Comparison of ENCODE assay signal across 28 cellular contexts in the genomic region with DNA sequence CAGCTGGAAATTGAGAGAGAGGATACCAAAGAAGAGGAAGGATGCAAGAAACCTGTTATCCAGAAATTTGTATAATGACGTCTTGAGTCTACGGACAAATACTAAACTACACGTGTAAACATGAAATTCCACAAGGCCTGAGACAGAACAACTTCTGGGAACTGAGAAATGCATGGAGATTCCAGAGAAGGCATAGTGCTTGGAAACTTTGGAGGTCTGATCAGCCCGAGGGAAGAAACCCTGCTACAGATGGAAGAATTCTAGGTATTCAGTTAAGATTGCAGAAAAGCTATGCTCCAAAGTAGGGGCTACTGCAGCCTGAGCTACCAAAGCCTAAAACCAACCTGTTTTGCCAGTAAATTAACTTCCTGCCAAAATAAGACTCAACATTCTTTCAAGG.
"Had no signal": no experiment of that assay in that cellular context is flagged by ENCODE, and none has a peak within 500 bp of the region (broad histone marks: within the 10 kb centered on the region; RNA-seq: fewer than 3 reads in every experiment).

No MANE protein-coding gene starts in this region.

- ATAC-seq: left colon; left lung; lower lobe of right lung; mucosa of descending colon; naive thymus-derived CD4-positive, alpha-beta T cell; natural killer cell treated with Interleukin-12 subunit alpha and Interleukin-12 subunit beta and Interleukin-15 and Interleukin-18, amount 100 ng/mL, for 72 hours; pancreas; right cardiac atrium; sciatic nerve; stimulated activated memory B cell treated with anti-CD40 and anti-IgM and Interleukin-4, amounts not matched to agents 10 μg/mL and 1 μg/mL and 100 μg/mL, for 72 hours; stimulated activated naive CD8-positive, alpha-beta T cell treated with anti-CD3 and anti-CD28 coated beads, Interleukin-15, amount 100 ng/mL, for 72 hours had no signal

- H3K9me3 ChIP-seq: mucosa of descending colon, pancreas, prostate gland, upper lobe of left lung had no signal

- H3K27ac Mint-ChIP-seq: naive thymus-derived CD4-positive, alpha-beta T cell; natural killer cell treated with Interleukin-12 subunit alpha and Interleukin-12 subunit beta and Interleukin-15 and Interleukin-18, amount 100 ng/mL, for 72 hours; stimulated activated memory B cell treated with anti-CD40 and anti-IgM and Interleukin-4, amounts not matched to agents 10 μg/mL and 1 μg/mL and 100 μg/mL, for 72 hours; stimulated activated naive CD8-positive, alpha-beta T cell treated with anti-CD3 and anti-CD28 coated beads, Interleukin-15, amount 100 ng/mL, for 72 hours had no signal

- H3K27ac ChIP-seq: left lung, lower lobe of right lung, pancreas, prostate gland, skin epidermis, tibial nerve, upper lobe of left lung had no signal

- H3K27me3 ChIP-seq: left lung, pancreas, tibial nerve, upper lobe of left lung had no signal

- H3K4me3 Mint-ChIP-seq: naive thymus-derived CD4-positive, alpha-beta T cell; natural killer cell treated with Interleukin-12 subunit alpha and Interleukin-12 subunit beta and Interleukin-15 and Interleukin-18, amount 100 ng/mL, for 72 hours; stimulated activated memory B cell treated with anti-CD40 and anti-IgM and Interleukin-4, amounts not matched to agents 10 μg/mL and 1 μg/mL and 100 μg/mL, for 72 hours; stimulated activated naive CD8-positive, alpha-beta T cell treated with anti-CD3 and anti-CD28 coated beads, Interleukin-15, amount 100 ng/mL, for 72 hours had no signal

- H3K4me1 ChIP-seq: left lung, lower lobe of right lung, pancreas, prostate gland, tibial nerve, upper lobe of left lung had no signal

- H3K36me3 ChIP-seq: left lung, lower lobe of right lung, pancreas, prostate gland, tibial nerve, upper lobe of left lung had no signal

- H3K36me3 Mint-ChIP-seq: natural killer cell treated with Interleukin-12 subunit alpha and Interleukin-12 subunit beta and Interleukin-15 and Interleukin-18, amount 100 ng/mL, for 72 hours; stimulated activated memory B cell treated with anti-CD40 and anti-IgM and Interleukin-4, amounts not matched to agents 10 μg/mL and 1 μg/mL and 100 μg/mL, for 72 hours had no signal

- H3K4me3 ChIP-seq: left lung, lower lobe of right lung, mucosa of descending colon, pancreas, prostate gland, skin epidermis, tibial nerve, upper lobe of left lung had no signal

- H3K4me1 Mint-ChIP-seq: stimulated activated memory B cell treated with anti-CD40 and anti-IgM and Interleukin-4, amounts not matched to agents 10 μg/mL and 1 μg/mL and 100 μg/mL, for 72 hours had no signal

- DNase-seq: hippocampal formation; kidney; left colon; left lung; lower lobe of right lung; mammary epithelial cell; mesenchymal stem cell; midbrain; mucosa of descending colon; naive thymus-derived CD4-positive, alpha-beta T cell; pancreas; posterior cingulate gyrus; retina; right cardiac atrium; stimulated activated CD4-positive, alpha-beta T cell treated with anti-CD3 and anti-CD28 coated beads, Interleukin-1b, Interleukin-23, amount 100 ng/mL, for 48 hours; stimulated activated CD4-positive, alpha-beta T cell treated with anti-CD3 and anti-CD28 coated beads, Interleukin-2, amount 100 ng/mL, for 48 hours; stimulated activated CD4-positive, alpha-beta T cell treated with anti-CD3 and anti-CD28 coated beads, Interleukin-4, amount 100 ng/mL, for 4 hours; stimulated activated CD8-positive, alpha-beta memory T cell treated with anti-CD3 and anti-CD28 coated beads, Interleukin-4, amount 100 ng/mL, for 48 hours; stimulated activated naive CD4-positive, alpha-beta T cell treated with Interleukin-2 at 50 U/mL for 16 hours; stimulated activated naive CD8-positive, alpha-beta T cell treated with anti-CD3 and anti-CD28 coated beads, Interleukin-15, amount 100 ng/mL, for 72 hours; substantia nigra; upper lobe of left lung had no signal

- H3K27me3 Mint-ChIP-seq: stimulated activated naive CD8-positive, alpha-beta T cell treated with anti-CD3 and anti-CD28 coated beads, Interleukin-15, amount 100 ng/mL, for 72 hours had no signal

- H3K9me3 Mint-ChIP-seq: natural killer cell treated with Interleukin-12 subunit alpha and Interleukin-12 subunit beta and Interleukin-15 and Interleukin-18, amount 100 ng/mL, for 72 hours had no signal
